8 cellular contexts compared by ENCODE assay signal in the genomic region with DNA sequence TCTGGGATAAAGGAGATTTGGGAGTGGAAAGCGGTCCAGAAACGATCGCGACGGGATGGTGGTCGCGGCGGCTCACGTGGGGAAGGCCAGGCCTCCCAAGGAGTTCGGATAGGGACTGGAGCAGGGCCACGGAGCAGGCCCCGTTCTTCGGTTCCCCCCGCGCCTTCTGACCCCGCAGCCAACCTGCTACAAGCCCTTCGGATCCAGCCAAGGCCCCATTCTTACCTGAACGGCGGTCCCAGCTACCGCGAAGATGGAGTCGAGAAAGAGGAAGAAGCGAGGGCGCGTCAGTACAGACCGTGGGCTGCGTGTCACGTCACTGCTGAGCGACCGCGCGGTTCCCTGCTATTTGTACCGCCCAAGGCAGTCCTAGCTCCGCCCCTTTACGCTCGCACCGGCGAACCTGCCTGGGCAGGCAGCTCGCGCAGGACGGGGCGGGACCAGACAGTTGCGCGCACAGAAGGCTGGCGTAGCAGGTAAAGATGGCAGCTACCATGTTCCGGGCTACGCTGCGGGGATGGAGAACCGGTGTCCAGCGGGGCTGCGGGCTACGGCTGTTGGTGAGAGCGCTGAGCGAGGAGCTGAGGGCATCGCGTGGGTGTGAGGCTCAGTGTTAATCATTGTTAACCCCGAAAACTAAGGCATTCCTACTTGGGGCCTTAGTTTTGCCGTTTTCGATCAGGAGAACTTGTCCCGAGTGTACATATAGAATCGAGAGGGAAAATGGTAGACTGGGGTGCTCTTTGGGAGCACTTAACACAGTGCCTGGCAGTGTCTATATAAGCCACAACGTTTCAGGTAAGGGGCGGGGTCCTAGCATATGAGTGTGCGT. TPM values are rescaled to one million over a fixed set of nuclear protein-coding genes. Genes with fewer than 3 reads are reported as not detected.
DNase-seq lines count a peak whose midpoint lies in the region; ATAC-seq, FAIRE-seq and TF ChIP-seq lines count a peak whose summit lies in the region.

A gene (minus strand): TSS at position 270 of the 832 bp plus-strand sequence. CDS start 321 bp downstream, outside the sequence.
A gene (plus strand): TSS at position 457 of the 832 bp plus-strand sequence. CDS start 26 bp downstream, at position 483.

- FAIRE-seq in small intestine (lab: Jason Lieb, UNC) = no peak

- H3K27me3 ChIP-seq in A673 (replicated peaks; ENCODE audit: insufficient read depth, low read depth, low read length, poor library complexity) (no peaks in the 10 kb centered on the region), breast epithelium (no peaks in the 10 kb centered on the region), iPS-20b (ENCODE audit: insufficient read depth, low read length) (no peaks in the 10 kb centered on the region), small intestine (ENCODE audit: control insufficient read depth in 2 of 2, insufficient read depth in 2 of 2, low read length in 2 of 2) (no peaks in the 10 kb centered on the region)

- ATAC-seq in GM18868 (IDR thresholded peaks at IDR 0.05; ENCODE audit: unreplicated experiment) (peak; percentile 71), HG03108 (IDR thresholded peaks at IDR 0.05; ENCODE audit: unreplicated experiment) (peak; percentile 67)

- TF ChIP-seq CTCF in A673 (conservative IDR thresholded peaks at IDR 0.05; ENCODE audit: low read depth, low read length) = no peak
- no peak for TF ChIP-seq CTCF in VCaP (conservative IDR thresholded peaks at IDR 0.05)
- no peak for TF ChIP-seq CTCF in breast epithelium (IDR thresholded peaks at IDR 0.05)

- peak within 1 kb of the TSS; percentile 83 for H3K27ac ChIP-seq in A673 (ENCODE audit: low read depth, low read length, poor library complexity, severe bottlenecking)
- H3K27ac ChIP-seq in VCaP = peak within 1 kb of the TSS; percentile 100
- peak within 1 kb of the TSS; percentile 94 to 99 for H3K27ac ChIP-seq in breast epithelium
- peak within 1 kb of the TSS; percentile 90 for H3K27ac ChIP-seq in iPS-20b (ENCODE audit: low read length)
- H3K27ac ChIP-seq in small intestine (ENCODE audit: low read depth in 1 of 2, low read length in 1 of 2) = peak within 1 kb of the TSS; percentile 86 to 97

- TF ChIP-seq POLR2A in breast epithelium (IDR thresholded peaks at IDR 0.05) = peak; percentile 80

- peak within 1 kb of the TSS; percentile 90 for H3K9ac ChIP-seq in iPS-20b (ENCODE audit: low read depth, low read length)

- WGBS in small intestine, 3 donors = 0% methylated on average over 52 to 64 of the region's 64 CpGs

- H3K36me3 ChIP-seq in A673 (ENCODE audit: insufficient read depth, low read length, poor library complexity, severe bottlenecking) = peaks cover 61% of the 10 kb centered on the region
- H3K36me3 ChIP-seq in breast epithelium = peaks cover 14% of the 10 kb centered on the region
- peaks cover 66% of the 10 kb centered on the region for H3K36me3 ChIP-seq in iPS-20b (ENCODE audit: insufficient read depth, low read depth, low read length)
- H3K36me3 ChIP-seq in small intestine (ENCODE audit: control insufficient read depth in 2 of 2, insufficient read depth in 2 of 2, low read length in 2 of 2) = peaks cover 6 to 11% of the 10 kb centered on the region in 2 donors

- DNase-seq in A673 (ENCODE audit: low spot score) (peak; percentile 100), NCI-H2196 treated with DMSO at 0.1 percent for 48 hours (lab: John Stamatoyannopoulos, UW; ENCODE audit: unreplicated experiment) (peak; percentile 96), breast epithelium (ENCODE audit: low spot score in 2 of 2) (peak; percentile 99), small intestine (peak; percentile 99)

- CTCF ChIA-PET in A673 (lab: Charles Lee) = interaction anchor here (0.6 to 1.4 kb wide), 9 partner anchors 9 to 311 kb away, joined by 3 to 11 read pairs (median 3); a partner anchor contains a TSS

- H3K9me3 ChIP-seq in A673 (ENCODE audit: low read depth, low read length, poor library complexity, severe bottlenecking) (no peaks in the 10 kb centered on the region), breast epithelium (no peaks in the 10 kb centered on the region), iPS-20b (ENCODE audit: insufficient read depth, low read depth, low read length) (no peaks in the 10 kb centered on the region), small intestine (ENCODE audit: control insufficient read depth, low read depth) (no peaks in the 10 kb centered on the region)

- H3K4me1 ChIP-seq in A673 (ENCODE audit: insufficient read depth, low read length, poor library complexity, severe bottlenecking) = peaks cover 10% of the 10 kb centered on the region
- peaks cover 5 to 7% of the 10 kb centered on the region in 2 donors for H3K4me1 ChIP-seq in breast epithelium
- H3K4me1 ChIP-seq in iPS-20b (ENCODE audit: insufficient read depth, low read length) = 0 out of 2 replicates have a peak, but pooled peaks cover 3% of the 10 kb centered on the region
- peaks cover 0 to 3% of the 10 kb centered on the region in 2 donors for H3K4me1 ChIP-seq in small intestine (ENCODE audit: control insufficient read depth in 2 of 2, insufficient read depth in 1 of 2, low read depth in 1 of 2, low read length in 1 of 2)

- BruUV-seq in A673 (replicated peaks; lab: Mats Ljungman, UMichigan) = TSS peak; percentile 76

- intact Hi-C loops in A673 (cut with micrococcal nuclease; ENCODE audit: unreplicated experiment) (no loop called here), breast epithelium (cut with DNase I; ENCODE audit: low total_unique reads) (loop anchor here (10.0 kb wide), 1 partner anchor 63 kb away; a partner anchor contains a TSS)

- H3K4me3 ChIP-seq in A673 (ENCODE audit: low read depth, low read length, poor library complexity, severe bottlenecking) = peak within 1 kb of the TSS; percentile 89
- peak within 1 kb of the TSS; percentile 84 to 88 (median 87) for H3K4me3 ChIP-seq in breast epithelium
- H3K4me3 ChIP-seq in iPS-20b (ENCODE audit: low read length) = peak within 1 kb of the TSS; percentile 88
- peak within 1 kb of the TSS; percentile 69 to 83 for H3K4me3 ChIP-seq in small intestine (ENCODE audit: low read depth in 1 of 2, low read length in 2 of 2)

- POLR2A ChIA-PET in A673 (lab: Charles Lee; ENCODE audit: low non-redundant PET) = interaction anchor here (0.6 to 1.1 kb wide), 3 partner anchors 10 to 804 kb away, joined by 3 to 6 read pairs (median 4); a partner anchor contains a TSS

RNA-seq across cellular contexts. Expression of the first gene that starts in this region (rescaled TPM):
- 920 and 956 TPM in 2 replicates for total RNA-seq in A673 (2021)
- total RNA-seq in breast epithelium = 1,000 to 10,000 TPM in 1 of 3 donors, 100 to 1,000 TPM in 2; 786 to 1,230 (median 855) TPM
- 1,000 to 10,000 TPM in 2 of 3 donors, 100 to 1,000 TPM in 1; 960 to 1,177 (median 1,141) TPM for polyA plus RNA-seq in small intestine

RNA-seq across cellular contexts. Expression of the second gene that starts in this region (rescaled TPM):
- total RNA-seq in A673 (2021) (90.2 and 91.0 TPM in 2 replicates), breast epithelium (10 to 100 TPM; 66.2 to 92.6 (median 72.8) TPM)
- 10 to 100 TPM; 45.6 to 65.7 (median 55.7) TPM for polyA plus RNA-seq in small intestine

Comparison
In these comparisons a context has a peak if more than half of its experiments do, and no peak if none do; other contexts are left out.
1. Peak in every context shown above with its lines: DNase-seq, ATAC-seq, H3K4me3 ChIP-seq and H3K27ac ChIP-seq.